In genomic region chr1:36692465-36692864, GRCh38 we compare ENCODE assay signal across 20 cellular contexts.
DNase-seq lines count a peak whose midpoint lies in the region; ATAC-seq and TF ChIP-seq lines count a peak whose summit lies in the region.
"Had no signal": no experiment of that assay in that cellular context is flagged by ENCODE, and none has a peak within 500 bp of the region (broad histone marks: within the 10 kb centered on the region; RNA-seq: fewer than 3 reads in every experiment).

No MANE protein-coding gene starts in this region.

- no peaks in the 10 kb centered on the region for H3K79me1 ChIP-seq in neuronal stem cell (ENCODE audit: low read depth, low read length)

- 31% methylated on average over 3 of the region's 3 CpGs for WGBS in SK-N-SH (ENCODE audit: low lambda C conversion rate)
- 91 to 97% methylated on average over 3 of the region's 3 CpGs for WGBS in endodermal cell (ENCODE audit: insufficient coverage in 1 of 2, insufficient read length in 1 of 2), 2 experiments
- no CpG with 5 or more reads among the region's 3 CpGs for WGBS in neuronal stem cell (ENCODE audit: extremely low coverage in 2 of 2, insufficient read length in 2 of 2, insufficient replicate concordance in 1 of 2), 2 donors

- H2AFZ ChIP-seq in SK-N-SH (ENCODE audit: low read depth) (no peak overlapping the region), neuronal stem cell (ENCODE audit: low read length) (no peak overlapping the region), osteoblast (ENCODE audit: low read length) (no peak overlapping the region)

- CTCF ChIA-PET in SK-N-SH (lab: Yijun Ruan, JAX) = interaction anchor here (1.4 kb wide), 1 partner anchor 83 kb away, joined by 5 read pairs; no protein-coding TSS in a partner anchor

- no peak overlapping the region for H3K27ac Mint-ChIP-seq in endodermal cell
- H3K27ac Mint-ChIP-seq: CD14-positive monocyte; CD4-positive, alpha-beta memory T cell; CD4-positive, CD25-positive, alpha-beta regulatory T cell had no signal

- no peak overlapping the region for H4K8ac ChIP-seq in neuronal stem cell (ENCODE audit: low read depth, low read length)

- H3K79me2 ChIP-seq in SK-N-SH (ENCODE audit: insufficient read depth) (no peaks in the 10 kb centered on the region), osteoblast (ENCODE audit: insufficient read depth, low read length) (no peaks in the 10 kb centered on the region)

- POLR2A ChIA-PET in SK-N-SH (lab: Yijun Ruan, JAX) = no interaction called here

- no peak overlapping the region for H2BK5ac ChIP-seq in neuronal stem cell (ENCODE audit: low read length)

- no peaks in the 10 kb centered on the region for H3K27me3 ChIP-seq in SK-N-SH (ENCODE audit: insufficient read depth)
- H3K27me3 ChIP-seq in endodermal cell (ENCODE audit: control insufficient read depth, insufficient read depth, low read length, poor library complexity, severe bottlenecking) = peaks cover 18% of the 10 kb centered on the region
- peaks cover 0 to 16% (median 0%) of the 10 kb centered on the region in 3 experiments for H3K27me3 ChIP-seq in neuronal stem cell (ENCODE audit: control insufficient read depth in 3 of 3, insufficient read depth in 3 of 3, low read depth in 1 of 3, low read length in 3 of 3)
- H3K27me3 ChIP-seq in osteoblast (ENCODE audit: insufficient read depth, low read length) = no peaks in the 10 kb centered on the region
- H3K27me3 ChIP-seq: BE2C, BLaER1 had no signal

- no peak overlapping the region for H2BK120ac ChIP-seq in neuronal stem cell (ENCODE audit: low read depth, low read length)

- H3K23ac ChIP-seq in neuronal stem cell (ENCODE audit: low read depth, low read length, poor library complexity) = no peak overlapping the region

- no peaks in the 10 kb centered on the region for H3K9me3 Mint-ChIP-seq in endodermal cell
- H3K9me3 Mint-ChIP-seq: CD14-positive monocyte; CD4-positive, CD25-positive, alpha-beta regulatory T cell had no signal

- no peaks in the 10 kb centered on the region for H4K20me1 ChIP-seq in SK-N-SH (ENCODE audit: insufficient read depth)
- no peaks in the 10 kb centered on the region for H4K20me1 ChIP-seq in osteoblast (ENCODE audit: insufficient read depth, low read length)
- H4K20me1 ChIP-seq: BLaER1 had no signal

- no peaks in the 10 kb centered on the region for H3K9me2 ChIP-seq in SK-N-SH

- TF ChIP-seq CTCF in SK-N-SH (IDR thresholded peaks at IDR 0.05) = no peak
- TF ChIP-seq CTCF in endodermal cell (conservative IDR thresholded peaks at IDR 0.05) = no peak
- no peak for TF ChIP-seq CTCF in osteoblast (IDR thresholded peaks at IDR 0.05; ENCODE audit: extremely low read depth, low read depth, low read length)

- H3K4me1 Mint-ChIP-seq in endodermal cell = no peaks in the 10 kb centered on the region
- H3K4me1 Mint-ChIP-seq: CD14-positive monocyte; CD4-positive, alpha-beta memory T cell; CD4-positive, CD25-positive, alpha-beta regulatory T cell had no signal

- H3K36me3 Mint-ChIP-seq in endodermal cell (ENCODE audit: low read depth) = no peaks in the 10 kb centered on the region
- H3K36me3 Mint-ChIP-seq: CD14-positive monocyte; CD4-positive, alpha-beta memory T cell; CD4-positive, CD25-positive, alpha-beta regulatory T cell had no signal

- peak overlapping the region; percentile 39 for H3K14ac ChIP-seq in neuronal stem cell (ENCODE audit: low read length)

- no peak overlapping the region for H2BK12ac ChIP-seq in neuronal stem cell (ENCODE audit: low read length)

- no peak overlapping the region for H3K4ac ChIP-seq in neuronal stem cell (ENCODE audit: low read length)

- H3K18ac ChIP-seq in neuronal stem cell (ENCODE audit: low read length) = peak overlapping the region; percentile 6

- H3K4me3 Mint-ChIP-seq in endodermal cell = no peak overlapping the region
- H3K4me3 Mint-ChIP-seq: CD4-positive, alpha-beta memory T cell; CD4-positive, CD25-positive, alpha-beta regulatory T cell had no signal

- H3K27me3 Mint-ChIP-seq in endodermal cell (ENCODE audit: insufficient read depth) = peaks cover 30% of the 10 kb centered on the region

- no peak for TF ChIP-seq RAD21 in SK-N-SH (IDR thresholded peaks at IDR 0.05; ENCODE audit: low read length)

- H2AK5ac ChIP-seq in neuronal stem cell (ENCODE audit: low read depth, low read length) = peak overlapping the region; percentile 15

- no peaks in the 10 kb centered on the region; a peak in 1 of 4 replicates for H3K4me1 ChIP-seq in SK-N-SH (ENCODE audit: control insufficient read depth in 1 of 2, insufficient read depth in 2 of 2, low read depth in 1 of 2, low read length in 1 of 2)
- H3K4me1 ChIP-seq in endodermal cell (ENCODE audit: control insufficient read depth, insufficient read depth, low read length) = no peaks in the 10 kb centered on the region
- H3K4me1 ChIP-seq in neuronal stem cell (ENCODE audit: control insufficient read depth in 2 of 2, insufficient read depth in 1 of 2, low read depth in 1 of 2, low read length in 2 of 2) = peaks cover 0 to 6% of the 10 kb centered on the region in 2 donors
- no peaks in the 10 kb centered on the region for H3K4me1 ChIP-seq in osteoblast (ENCODE audit: insufficient read depth, low read length)
- H3K4me1 ChIP-seq: A549, BE2C, Caco-2 had no signal

- no peak overlapping the region for H3K9ac ChIP-seq in SK-N-SH
- H3K9ac ChIP-seq in endodermal cell (ENCODE audit: extremely low read depth, low read length, poor library complexity, severe bottlenecking) = no peak overlapping the region
- H3K9ac ChIP-seq in neuronal stem cell (ENCODE audit: low read depth, low read length, poor library complexity) = no peak overlapping the region
- H3K9ac ChIP-seq: BLaER1 had no signal

- H3K27ac ChIP-seq in SK-N-SH (ENCODE audit: low read depth in 2 of 2, low read length in 1 of 2) (no peak overlapping the region), endodermal cell (ENCODE audit: low read depth, low read length) (no peak overlapping the region), neuronal stem cell (replicated peaks; ENCODE audit: low read length) (no peak overlapping the region), osteoblast (ENCODE audit: low read depth, low read length) (no peak overlapping the region)
- H3K27ac ChIP-seq: 22Rv1, A549, BLaER1 had no signal

- no peak for DNase-seq in SK-N-SH
- peak; percentile 3 for DNase-seq in Jurkat, Clone E6-1 (ENCODE audit: low read depth, low spot score)
- peak; percentile 10 for DNase-seq in endodermal cell
- DNase-seq in neuronal stem cell (ENCODE audit: low spot score) = no peak
- no peak for DNase-seq in osteoblast (ENCODE audit: insufficient read length, low spot score, missing footprints)
- no peak for DNase-seq in AG08396 (ENCODE audit: low spot score)
- DNase-seq: BE2C; C1 segment of cervical spinal cord; Caco-2; Calu3; CD4-positive, alpha-beta memory T cell; CD4-positive, CD25-positive, alpha-beta regulatory T cell; DMS79 treated with DMSO at 0.1 percent for 48 hours; GF-D8 had no signal

- H3K9me3 ChIP-seq in SK-N-SH = no peaks in the 10 kb centered on the region
- no peaks in the 10 kb centered on the region for H3K9me3 ChIP-seq in endodermal cell (ENCODE audit: control insufficient read depth, low read length)
- no peaks in the 10 kb centered on the region for H3K9me3 ChIP-seq in neuronal stem cell (replicated peaks in 1 of 2; ENCODE audit: control insufficient read depth in 2 of 2, insufficient read depth in 1 of 2, low read depth in 1 of 2, low read length in 2 of 2)
- no peaks in the 10 kb centered on the region for H3K9me3 ChIP-seq in osteoblast (ENCODE audit: low read depth, low read length)
- H3K9me3 ChIP-seq: A549, BE2C, BLaER1, Caco-2 had no signal

- no peak overlapping the region for H3K4me2 ChIP-seq in SK-N-SH
- H3K4me2 ChIP-seq in neuronal stem cell (ENCODE audit: insufficient read depth, low read length, poor library complexity, severe bottlenecking) = no peak overlapping the region
- H3K4me2 ChIP-seq in osteoblast (ENCODE audit: insufficient read depth, low read length) = no peak overlapping the region
- H3K4me2 ChIP-seq: A549 had no signal

- TF ChIP-seq EP300 in SK-N-SH (IDR thresholded peaks at IDR 0.05; ENCODE audit: borderline replicate concordance in 1 of 2, low read depth in 1 of 2, low read length in 1 of 2) = no peak

- no peaks in the 10 kb centered on the region for H3K36me3 ChIP-seq in SK-N-SH (replicated peaks in 1 of 2; ENCODE audit: control insufficient read depth in 1 of 2, insufficient read depth in 2 of 2, low read length in 1 of 2)
- H3K36me3 ChIP-seq in endodermal cell (ENCODE audit: control insufficient read depth, insufficient read depth, low read length) = no peaks in the 10 kb centered on the region
- H3K36me3 ChIP-seq in neuronal stem cell (replicated peaks in 1 of 2; ENCODE audit: control insufficient read depth in 2 of 2, insufficient read depth in 2 of 2, low read length in 2 of 2) = no peaks in the 10 kb centered on the region
- no peaks in the 10 kb centered on the region for H3K36me3 ChIP-seq in osteoblast (ENCODE audit: insufficient read depth, low read length)
- H3K36me3 ChIP-seq: BE2C, BLaER1 had no signal

- ATAC-seq in SK-N-SH treated with all-trans-retinoic acid at 6 μM for 48 hours (no peak), HG03095 (IDR thresholded peaks at IDR 0.05; ENCODE audit: unreplicated experiment) (no peak)
- ATAC-seq: A549 had no signal

- H4K91ac ChIP-seq in neuronal stem cell (ENCODE audit: low read depth, low read length, poor library complexity) = no peak overlapping the region

- H2BK15ac ChIP-seq in neuronal stem cell (ENCODE audit: low read length) = no peak overlapping the region

- H3K4me3 ChIP-seq in SK-N-SH (ENCODE audit: low read depth in 2 of 2, low read length in 1 of 2) (no peak overlapping the region), endodermal cell (ENCODE audit: low read length) (no peak overlapping the region), neuronal stem cell (ENCODE audit: low read length in 2 of 2) (no peak overlapping the region), osteoblast (ENCODE audit: insufficient read depth, low read length) (no peak overlapping the region)
- H3K4me3 ChIP-seq in Jurkat, Clone E6-1 (ENCODE audit: low read length) = no peak overlapping the region
- H3K4me3 ChIP-seq: A549, BLaER1 had no signal

- H3F3A ChIP-seq in SK-N-SH (replicated peaks; ENCODE audit: insufficient read depth) = no peaks in the 10 kb centered on the region

TF ChIP-seq in SK-N-SH, 30 proteins besides CTCF, POLR2A, EP300 and RAD21 (continues in another document):
- TF ChIP-seq MXI1 (IDR thresholded peaks at IDR 0.05; ENCODE audit: low read depth, low read length) (no peak), MAX (IDR thresholded peaks at IDR 0.05; ENCODE audit: low read depth) (no peak), NRF1 (IDR thresholded peaks at IDR 0.05; ENCODE audit: low read depth, low read length) (no peak), SIN3A (IDR thresholded peaks at IDR 0.05; ENCODE audit: borderline replicate concordance, low read depth, low read length) (no peak), MEF2A (IDR thresholded peaks at IDR 0.05; ENCODE audit: borderline replicate concordance, low read depth) (no peak), CHD2 (IDR thresholded peaks at IDR 0.05; ENCODE audit: low read length, partially characterized antibody) (no peak)

Comparison
In these comparisons a context has a peak if more than half of its experiments do, and no peak if none do; other contexts are left out.
1. DNase-seq: peak in Jurkat, Clone E6-1 (single experiment) and endodermal cell (single experiment); none in SK-N-SH (single experiment), neuronal stem cell (single experiment), osteoblast (single experiment) and AG08396 (single experiment).